In the genomic region with DNA sequence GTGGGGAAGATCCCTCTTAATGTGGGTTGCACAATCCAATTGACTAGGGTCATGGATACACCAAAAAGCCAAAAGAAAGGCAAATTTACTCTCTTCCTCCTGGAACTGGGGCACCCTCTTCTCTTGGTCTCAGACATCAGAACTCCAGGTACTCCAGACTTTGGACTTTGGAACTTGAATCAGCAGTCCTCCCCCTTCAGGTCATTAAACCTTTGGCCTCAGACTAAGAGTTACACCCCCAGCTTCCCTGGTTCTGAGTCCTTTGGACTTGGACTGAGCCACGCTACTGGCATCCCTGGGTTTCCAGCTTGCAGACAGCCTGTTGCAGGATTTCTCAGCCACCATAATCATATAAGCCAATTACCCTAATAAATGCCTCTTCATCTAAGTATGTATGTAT, we compare ENCODE assay signal across 18 cellular contexts.
"Had no signal": no experiment of that assay in that cellular context is flagged by ENCODE, and none has a peak within 500 bp of the region (broad histone marks: within the 10 kb centered on the region; RNA-seq: fewer than 3 reads in every experiment).

No MANE protein-coding gene starts in this region.

- H3K27me3 ChIP-seq: left lung, ovary, right atrium auricular region, spleen, tibial artery, uterus had no signal

- H3K4me1 ChIP-seq: left lung, right atrium auricular region, spleen, suprapubic skin, tibial artery, uterus had no signal

- H3K9me3 ChIP-seq: ovary, right atrium auricular region, spleen, suprapubic skin, tibial artery, uterus had no signal

- H3K36me3 ChIP-seq: left lung, ovary, right atrium auricular region, spleen, suprapubic skin, thoracic aorta, tibial artery, uterus had no signal

- ATAC-seq: left lung; naive thymus-derived CD4-positive, alpha-beta T cell; natural killer cell treated with Interleukin-12 subunit alpha and Interleukin-12 subunit beta and Interleukin-15 and Interleukin-18, amount 100 ng/mL, for 72 hours; sciatic nerve; stimulated activated effector memory CD8-positive, alpha-beta T cell treated with anti-CD3 and anti-CD28 coated beads, Interleukin-12 subunit alpha, Interleukin-12 subunit beta, amount 100 ng/mL, for 72 hours had no signal

- H3K4me3 ChIP-seq: left lung, lung, ovary, right atrium auricular region, skin epidermis, spleen, suprapubic skin, thoracic aorta, tibial artery, uterus had no signal

- DNase-seq: islet precursor cell; left lung; mesendoderm; naive thymus-derived CD4-positive, alpha-beta T cell; ovary; spleen; stimulated activated CD4-positive, alpha-beta T cell treated with anti-CD3 and anti-CD28 coated beads, Interleukin-4, amount 100 ng/mL, for 24 hours; stimulated activated naive CD4-positive, alpha-beta T cell; tibial artery; uterus had no signal

- H3K27ac ChIP-seq: left lung, ovary, right atrium auricular region, skin epidermis, spleen, suprapubic skin, thoracic aorta, tibial artery, uterus had no signal
